In the genomic region with DNA sequence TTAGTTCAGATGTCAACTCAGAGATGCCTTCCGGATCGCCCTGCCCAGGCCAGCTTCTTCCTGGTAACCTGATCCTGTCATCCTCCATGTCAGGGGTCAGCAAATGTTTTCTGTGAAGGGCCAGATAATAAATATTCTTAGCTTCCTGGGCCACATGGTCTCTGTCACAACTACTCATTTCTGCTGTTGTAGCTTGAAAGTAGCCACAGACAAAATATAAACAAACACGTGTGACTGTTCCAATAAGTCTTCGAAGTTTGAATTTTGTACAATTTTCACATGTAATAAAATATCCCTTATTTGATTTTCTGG, we compare ENCODE assay signal across 19 cellular contexts.
"Had no signal": no experiment of that assay in that cellular context is flagged by ENCODE, and none has a peak within 500 bp of the region (broad histone marks: within the 10 kb centered on the region; RNA-seq: fewer than 3 reads in every experiment).

No MANE protein-coding gene starts in this region.

- H3K27me3 ChIP-seq: esophagus squamous epithelium had no signal

- H3K36me3 ChIP-seq: esophagus squamous epithelium had no signal

- H3K36me3 Mint-ChIP-seq: stimulated activated effector memory CD8-positive, alpha-beta T cell treated with anti-CD3 and anti-CD28 coated beads, Interleukin-12 subunit alpha, Interleukin-12 subunit beta, amount 100 ng/mL, for 72 hours had no signal

- H3K27me3 Mint-ChIP-seq: activated B cell treated with CpG ODN at 0.5 μM for 24 hours; activated CD8-positive, alpha-beta T cell treated with anti-CD3 and anti-CD28 coated beads for 36 hours had no signal

- H3K27ac Mint-ChIP-seq: activated B cell treated with CpG ODN at 0.5 μM for 24 hours; activated CD8-positive, alpha-beta T cell treated with anti-CD3 and anti-CD28 coated beads for 36 hours; activated naive CD4-positive, alpha-beta T cell treated with anti-CD3 and anti-CD28 coated beads, Interleukin-2, amount 50 U/mL, for 72 hours; activated T-cell treated with anti-CD3 and anti-CD28 coated beads, Interleukin-2, amount 50 U/mL, for 72 hours; stimulated activated effector memory CD8-positive, alpha-beta T cell treated with anti-CD3 and anti-CD28 coated beads, Interleukin-12 subunit alpha, Interleukin-12 subunit beta, amount 100 ng/mL, for 72 hours had no signal

- H3K4me3 ChIP-seq: coronary artery, esophagus squamous epithelium, lung had no signal

- H3K4me3 Mint-ChIP-seq: activated B cell treated with CpG ODN at 0.5 μM for 24 hours; activated CD8-positive, alpha-beta T cell treated with anti-CD3 and anti-CD28 coated beads for 36 hours; activated T-cell treated with anti-CD3 and anti-CD28 coated beads, Interleukin-2, amount 50 U/mL, for 72 hours; stimulated activated effector memory CD8-positive, alpha-beta T cell treated with anti-CD3 and anti-CD28 coated beads, Interleukin-12 subunit alpha, Interleukin-12 subunit beta, amount 100 ng/mL, for 72 hours had no signal

- H3K27ac ChIP-seq: coronary artery, esophagus squamous epithelium had no signal

- H3K9me3 Mint-ChIP-seq: stimulated activated effector memory CD8-positive, alpha-beta T cell treated with anti-CD3 and anti-CD28 coated beads, Interleukin-12 subunit alpha, Interleukin-12 subunit beta, amount 100 ng/mL, for 72 hours had no signal

- DNase-seq: activated B cell treated with CpG ODN at 0.5 μM for 24 hours; activated CD4-positive, alpha-beta T cell treated with anti-CD3 and anti-CD28 coated beads for 48 hours; activated CD8-positive, alpha-beta T cell treated with anti-CD3 and anti-CD28 coated beads for 36 hours; activated gamma-delta T cell; activated T-cell treated with anti-CD3 and anti-CD28 coated beads, Interleukin-2, amount 50 U/mL, for 72 hours; amniotic stem cell; central memory CD4-positive, alpha-beta T cell; esophagus squamous epithelium; hippocampal formation; left colon; retina; stimulated activated CD4-positive, alpha-beta T cell treated with anti-CD3 and anti-CD28 coated beads, Interleukin-12 subunit alpha, Interleukin-12 subunit beta, amount 100 ng/mL, for 4 hours; stimulated activated CD4-positive, alpha-beta T cell treated with anti-CD3 and anti-CD28 coated beads, Interleukin-2, amount 100 ng/mL, for 24 hours; T-helper 1 cell had no signal

- H3K9me3 ChIP-seq: esophagus squamous epithelium had no signal

- FAIRE-seq: urothelium cell line had no signal

- ATAC-seq: activated CD8-positive, alpha-beta T cell treated with anti-CD3 and anti-CD28 coated beads for 36 hours; activated naive CD4-positive, alpha-beta T cell treated with anti-CD3 and anti-CD28 coated beads, Interleukin-2, amount 50 U/mL, for 72 hours; activated T-cell treated with anti-CD3 and anti-CD28 coated beads, Interleukin-2, amount 50 U/mL, for 72 hours; left colon; stimulated activated effector memory CD8-positive, alpha-beta T cell treated with anti-CD3 and anti-CD28 coated beads, Interleukin-12 subunit alpha, Interleukin-12 subunit beta, amount 100 ng/mL, for 72 hours had no signal
